Comparison of ENCODE assay signal across 27 cellular contexts in the genomic region with DNA sequence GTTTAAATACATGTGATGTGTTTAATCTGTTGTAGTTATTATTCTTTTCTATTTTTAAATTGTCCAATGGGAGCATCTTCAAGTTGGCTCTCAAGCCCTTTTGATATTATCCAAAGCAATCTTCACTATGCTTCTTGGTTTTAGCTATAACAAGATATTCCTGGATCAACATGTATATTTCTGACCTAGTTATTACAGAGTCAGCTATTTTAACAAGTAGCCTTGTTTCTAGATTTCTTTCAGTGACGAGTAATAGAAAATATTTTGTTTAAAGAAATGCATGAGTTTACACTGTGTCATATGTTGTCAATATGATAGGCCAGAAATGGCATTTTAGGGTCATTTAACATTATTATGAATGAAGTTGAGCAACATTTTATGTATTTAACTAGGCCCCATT.
"Had no signal": no experiment of that assay in that cellular context is flagged by ENCODE, and none has a peak within 500 bp of the region (broad histone marks: within the 10 kb centered on the region; RNA-seq: fewer than 3 reads in every experiment).

No MANE protein-coding gene starts in this region.

- H3K79me2 ChIP-seq: hepatocyte had no signal

- H3K4me2 ChIP-seq: hepatocyte had no signal

- H3K36me3 ChIP-seq: colonic mucosa, esophagus muscularis mucosa, esophagus squamous epithelium, gastrocnemius medialis, gastroesophageal sphincter, heart left ventricle, heart right ventricle had no signal

- ATAC-seq: effector memory CD8-positive, alpha-beta T cell; esophagus mucosa; foreskin keratinocyte; gastrocnemius medialis; gastroesophageal sphincter; heart left ventricle; heart right ventricle had no signal

- H3K27ac ChIP-seq: colonic mucosa, coronary artery, dorsolateral prefrontal cortex, epithelial cell of prostate, esophagus muscularis mucosa, esophagus squamous epithelium, foreskin keratinocyte, gastrocnemius medialis, gastroesophageal sphincter, heart left ventricle, heart right ventricle, hepatocyte had no signal

- H3K9me3 ChIP-seq: colonic mucosa, esophagus squamous epithelium, gastrocnemius medialis, gastroesophageal sphincter had no signal

- H3K27me3 ChIP-seq: colonic mucosa, dorsolateral prefrontal cortex, esophagus muscularis mucosa, esophagus squamous epithelium, foreskin keratinocyte, gastrocnemius medialis, gastroesophageal sphincter, heart left ventricle, heart right ventricle, hepatocyte had no signal

- DNase-seq: colonic mucosa; cortex of kidney; dermis blood vessel endothelial cell; dorsolateral prefrontal cortex; effector CD4-positive, alpha-beta T cell; effector CD8-positive, alpha-beta T cell; effector memory CD4-positive, alpha-beta T cell; effector memory CD8-positive, alpha-beta T cell; endodermal cell; erythroblast; esophagus squamous epithelium; foreskin fibroblast; foreskin keratinocyte; foreskin melanocyte; gastrocnemius medialis; glutamatergic neuron; head of caudate nucleus; heart left ventricle; heart right ventricle had no signal

- H3K4me3 ChIP-seq: colonic mucosa, coronary artery, dorsolateral prefrontal cortex, esophagus muscularis mucosa, esophagus squamous epithelium, gastrocnemius medialis, gastroesophageal sphincter, heart left ventricle, heart right ventricle, hepatocyte had no signal

- H3K4me1 ChIP-seq: colonic mucosa, esophagus muscularis mucosa, esophagus squamous epithelium, foreskin keratinocyte, gastrocnemius medialis, gastroesophageal sphincter, heart left ventricle, heart right ventricle had no signal

- FAIRE-seq: endometrium, frontal cortex had no signal

- H2AFZ ChIP-seq: hepatocyte had no signal
